ENCODE assay signal across 21 cellular contexts in the genomic region with DNA sequence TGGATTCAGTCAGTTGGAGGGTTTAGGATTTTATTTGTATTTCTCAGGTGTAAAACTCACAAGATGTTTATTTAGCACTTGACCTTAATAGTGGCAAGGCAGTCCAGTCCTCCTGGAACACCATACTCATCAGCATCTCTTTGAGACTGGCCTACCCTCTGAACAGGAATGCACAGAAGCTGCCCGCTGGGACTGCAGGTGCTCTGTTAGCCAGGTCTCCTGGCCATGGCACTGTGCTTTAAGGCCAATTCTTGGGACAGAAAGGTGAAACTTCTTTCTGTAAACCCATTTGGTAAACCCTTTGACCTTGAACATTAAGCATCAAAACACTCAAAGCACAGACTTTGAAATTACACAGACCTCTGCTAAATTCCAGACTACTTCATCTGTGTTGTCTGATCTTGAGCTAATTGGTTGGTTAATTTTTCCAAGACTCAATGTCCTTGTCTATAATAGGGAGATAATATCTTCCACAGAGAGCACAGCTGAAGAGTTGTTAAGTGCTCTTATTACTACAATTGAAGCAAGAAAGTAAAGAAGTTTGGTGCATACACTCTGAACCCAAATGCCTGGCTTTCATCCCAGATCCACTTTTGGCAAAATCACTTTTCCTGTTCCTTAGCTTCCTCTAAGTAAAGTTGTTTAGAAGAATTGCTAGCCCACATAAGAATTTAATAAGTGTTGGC. TPM values are rescaled to one million over a fixed set of nuclear protein-coding genes. Genes with fewer than 3 reads are reported as not detected.
A peak's percentile ranks its signal among the peaks of the same experiment; 100 is the strongest.
DNase-seq lines count a peak whose midpoint lies in the region; ATAC-seq, FAIRE-seq and TF ChIP-seq lines count a peak whose summit lies in the region.
"Had no signal": no experiment of that assay in that cellular context is flagged by ENCODE, and none has a peak within 500 bp of the region (broad histone marks: within the 10 kb centered on the region; RNA-seq: fewer than 3 reads in every experiment).

No MANE protein-coding gene starts in this region.

- no peak for TF ChIP-seq CTCF in right atrium auricular region (IDR thresholded peaks at IDR 0.05)
- TF ChIP-seq CTCF in endothelial cell of umbilical vein (IDR thresholded peaks at IDR 0.05; ENCODE audit: extremely low read depth in 1 of 2, insufficient read depth in 1 of 2, low read depth in 1 of 2, low read length in 2 of 2) = no peak
- TF ChIP-seq CTCF in psoas muscle (IDR thresholded peaks at IDR 0.05) = no peak

- no peak overlapping the region for H3K9ac ChIP-seq in endothelial cell of umbilical vein (replicated peaks; ENCODE audit: extremely low read depth, insufficient read depth, low read length)
- H3K9ac ChIP-seq: parathyroid adenoma had no signal

- ATAC-seq in left ventricle myocardium superior (peak; percentile 25), HG03139 (IDR thresholded peaks at IDR 0.05; ENCODE audit: unreplicated experiment) (no peak), psoas muscle (no peak), GM18907 (IDR thresholded peaks at IDR 0.05; ENCODE audit: unreplicated experiment) (no peak)
- ATAC-seq: effector memory CD8-positive, alpha-beta T cell; HCT116; natural killer cell had no signal

- CTCF ChIA-PET in endothelial cell of umbilical vein (lab: Charles Lee) = interaction anchor here (0.7 to 3.8 kb wide), 6 partner anchors 9 to 88 kb away, joined by 3 to 25 read pairs (median 3); no protein-coding TSS in a partner anchor

- BruUV-seq in endothelial cell of umbilical vein (replicated peaks; lab: Mats Ljungman, UMichigan) = no TSS peak

- H3K36me3 ChIP-seq in right atrium auricular region (no peaks in the 10 kb centered on the region), endothelial cell of umbilical vein (ENCODE audit: control insufficient read depth in 2 of 2, extremely low read depth in 1 of 2, insufficient read depth in 2 of 2, low read length in 2 of 2) (no peaks in the 10 kb centered on the region), psoas muscle (ENCODE audit: insufficient read depth in 1 of 2, low read depth in 1 of 2) (no peaks in the 10 kb centered on the region)
- H3K36me3 ChIP-seq: stomach had no signal

- H3K27me3 ChIP-seq in right atrium auricular region (no peaks in the 10 kb centered on the region), endothelial cell of umbilical vein (ENCODE audit: control insufficient read depth in 2 of 2, insufficient read depth in 2 of 2, low read length in 2 of 2) (no peaks in the 10 kb centered on the region), psoas muscle (ENCODE audit: insufficient read depth in 3 of 3, low read length in 2 of 3) (peaks cover 0 to 2% (median 0%) of the 10 kb centered on the region in 3 donors)
- H3K27me3 ChIP-seq: stomach had no signal

- H3K4me2 ChIP-seq in endothelial cell of umbilical vein (ENCODE audit: insufficient read depth, low read length) = no peak overlapping the region

- POLR2A ChIA-PET in endothelial cell of umbilical vein (lab: Charles Lee) = interaction anchor here (1.6 kb wide), 1 partner anchor 69 kb away, joined by 3 read pairs; no protein-coding TSS in a partner anchor

- WGBS in psoas muscle, 3 donors = 84 to 95% (median 87%) methylated on average over 1 of the region's 1 CpG

- TF ChIP-seq POLR2A in endothelial cell of umbilical vein (IDR thresholded peaks at IDR 0.05; ENCODE audit: low read depth, low read length) = no peak
- TF ChIP-seq POLR2A in GM12891 (IDR thresholded peaks at IDR 0.05; ENCODE audit: low read depth, low read length) = no peak

- intact Hi-C loops in left ventricle myocardium superior (cut with micrococcal nuclease) = no loop called here
- intact Hi-C loops in endothelial cell of umbilical vein (cut with micrococcal nuclease) = loop anchor here (1.0 kb wide), 1 partner anchor 9 kb away; no protein-coding TSS in a partner anchor
- intact Hi-C loops in psoas muscle (cut with DNase I) = no loop called here

- H4K20me1 ChIP-seq in endothelial cell of umbilical vein (replicated peaks; ENCODE audit: control insufficient read depth, extremely low read depth, insufficient read depth, low read length) = no peaks in the 10 kb centered on the region

- FAIRE-seq in endothelial cell of umbilical vein (lab: Jason Lieb, UNC) = peak; percentile 56
- FAIRE-seq in GM12891 (lab: Jason Lieb, UNC) = no peak
- FAIRE-seq: A204.1, D721Med had no signal

- no peaks in the 10 kb centered on the region for H3K79me2 ChIP-seq in endothelial cell of umbilical vein (ENCODE audit: control insufficient read depth, insufficient read depth, low read length)
- H3K79me2 ChIP-seq: parathyroid adenoma had no signal

- no peaks in the 10 kb centered on the region for H3K9me1 ChIP-seq in endothelial cell of umbilical vein (replicated peaks; ENCODE audit: control insufficient read depth, extremely low read depth, insufficient read depth, low read length)

- H3K4me1 ChIP-seq in right atrium auricular region = peaks cover 0 to 4% of the 10 kb centered on the region in 2 donors
- peaks cover 6% of the 10 kb centered on the region for H3K4me1 ChIP-seq in endothelial cell of umbilical vein (ENCODE audit: control insufficient read depth, extremely low read depth, insufficient read depth, low read length)
- no peaks in the 10 kb centered on the region for H3K4me1 ChIP-seq in psoas muscle
- H3K4me1 ChIP-seq: parathyroid adenoma had no signal

- no peak overlapping the region for H2AFZ ChIP-seq in endothelial cell of umbilical vein (ENCODE audit: low read depth, low read length)
- H2AFZ ChIP-seq: parathyroid adenoma had no signal

- H3K4me3 ChIP-seq in right atrium auricular region (no peak overlapping the region), endothelial cell of umbilical vein (replicated peaks in 1 of 3; ENCODE audit: insufficient read depth in 1 of 3, low read depth in 1 of 3, low read length in 3 of 3) (no peak overlapping the region), psoas muscle (no peak overlapping the region)
- H3K4me3 ChIP-seq: stomach had no signal

- dilution Hi-C loops in endothelial cell of umbilical vein (cut with MboI; ENCODE audit: extremely low pct_ligation_motif_present, low sequenced_read_pairs) = no loop called here

- DNase-seq in left ventricle myocardium superior (no peak), right atrium auricular region (ENCODE audit: low spot score) (no peak), endothelial cell of umbilical vein (ENCODE audit: low read depth, low spot score) (peak; percentile 78), medulla oblongata (ENCODE audit: extremely low spot score) (peak; percentile 55), GM12891 (ENCODE audit: insufficient read length, low spot score) (no peak), psoas muscle (no peak)
- DNase-seq: activated CD4-positive, alpha-beta T cell treated with anti-CD3 and anti-CD28 coated beads, Interleukin-2, amount 50 U/mL, for 4 hours; effector memory CD8-positive, alpha-beta T cell; GDM1; mesendoderm; natural killer cell; NCI-H1048; stimulated activated CD4-positive, alpha-beta T cell treated with anti-CD3 and anti-CD28 coated beads, Interleukin-4, amount 100 ng/mL, for 24 hours; stomach had no signal

- H3K9me3 ChIP-seq in right atrium auricular region (peaks cover 0 to 7% of the 10 kb centered on the region in 2 donors), endothelial cell of umbilical vein (replicated peaks; ENCODE audit: control insufficient read depth, insufficient read depth, low read length) (no peaks in the 10 kb centered on the region), psoas muscle (peaks cover 6% of the 10 kb centered on the region)

- no peak overlapping the region for H3K27ac ChIP-seq in right atrium auricular region
- no peak overlapping the region for H3K27ac ChIP-seq in endothelial cell of umbilical vein (ENCODE audit: insufficient read depth, low read depth, low read length)
- no peak overlapping the region for H3K27ac ChIP-seq in psoas muscle
- H3K27ac ChIP-seq: C4-2B, parathyroid adenoma, stomach had no signal

TF ChIP-seq in endothelial cell of umbilical vein, 7 proteins besides CTCF, POLR2A, EP300 and RAD21:
- TF ChIP-seq EZH2 (IDR thresholded peaks at IDR 0.05; ENCODE audit: borderline replicate concordance, low read depth, low read length, severe bottlenecking) (no peak), MYC (IDR thresholded peaks at IDR 0.05; ENCODE audit: low read depth, low read length) (no peak)

TF ChIP-seq in GM12891, 5 proteins besides CTCF, POLR2A, EP300 and RAD21:
- TF ChIP-seq TAF1 (IDR thresholded peaks at IDR 0.05; ENCODE audit: low read depth, low read length) (no peak), SPI1 (IDR thresholded peaks at IDR 0.05; ENCODE audit: low read depth, low read length) (no peak), POU2F2 (IDR thresholded peaks at IDR 0.05; ENCODE audit: low read depth, low read length) (no peak), POLR2AphosphoS5 (IDR thresholded peaks at IDR 0.05; ENCODE audit: low read depth, low read length) (no peak), PAX5 (IDR thresholded peaks at IDR 0.05; ENCODE audit: insufficient read depth, low read length, severe bottlenecking) (no peak)

RNA-seq across cellular contexts. Expression of a gene that starts 54.9 kb away (rescaled TPM):
- total RNA-seq in left ventricle myocardium superior (6.0 TPM), right atrium auricular region (10 to 100 TPM in 1 of 2 donors, 1 to 10 TPM in 1; 7.1 to 10.6 TPM), endothelial cell of umbilical vein (48.2 and 115 TPM in 2 replicates), psoas muscle (1 to 10 TPM in 3 of 4 donors, under 1 TPM in 1; 0.90 to 3.9 (median 3.0) TPM)
- polyA plus RNA-seq in endothelial cell of umbilical vein (59.3 and 110 TPM in 2 replicates), psoas muscle (1 to 10 TPM in 1 of 3 donors, under 1 TPM in 2; 0.57 to 2.3 (median 0.90) TPM)
- polyA plus RNA-seq in endothelial cell of umbilical vein (2011; cell fraction: cytosol; rRNA removed) = 59.9 and 64.0 TPM in 2 replicates
- 35.1 and 40.4 TPM in 2 replicates for polyA plus RNA-seq in endothelial cell of umbilical vein (2011; cell fraction: nucleus; rRNA removed)
- 47.0 and 83.3 TPM in 2 replicates for polyA plus RNA-seq in endothelial cell of umbilical vein (2012)
- 78.0 and 90.7 TPM in 2 replicates for polyA minus RNA-seq in endothelial cell of umbilical vein
- polyA minus RNA-seq in endothelial cell of umbilical vein (2011; cell fraction: cytosol; rRNA and poly(A)+ RNA removed) = 4.2 TPM
- 41.8 and 43.6 TPM in 2 replicates for polyA minus RNA-seq in endothelial cell of umbilical vein (2011; cell fraction: nucleus; rRNA and poly(A)+ RNA removed)
- 3.2 TPM for polyA plus RNA-seq in GM12891 (2012; ENCODE audit: low read depth, missing spikeins)

Comparison
In these comparisons a context has a peak if more than half of its experiments do, and no peak if none do; other contexts are left out.
1. DNase-seq: peak in endothelial cell of umbilical vein (single experiment) and medulla oblongata (single experiment); none in left ventricle myocardium superior (single experiment), right atrium auricular region (single experiment), GM12891 (single experiment) and psoas muscle (0 of 2).